ENCODE assay signal across 16 cellular contexts in the genomic region with DNA sequence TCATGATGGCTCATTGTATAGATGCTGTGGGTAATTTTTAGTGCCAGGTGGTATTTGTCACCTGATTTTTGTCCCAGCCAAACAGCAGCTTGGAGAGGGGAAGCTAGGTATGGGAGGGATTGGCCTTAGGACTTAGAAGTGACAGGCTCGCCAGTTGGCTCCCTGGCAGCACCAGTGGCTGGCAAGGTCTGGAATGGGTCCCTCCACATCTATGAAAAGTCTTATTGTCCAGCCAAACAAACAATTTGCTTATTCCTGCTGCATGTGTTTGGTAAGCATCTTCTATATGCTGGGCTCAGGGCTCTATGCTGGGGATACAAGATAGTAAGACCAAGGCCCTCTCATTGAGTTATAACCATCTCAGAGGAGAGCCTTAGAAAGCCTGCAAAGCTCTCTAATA. TPM values are rescaled to one million over a fixed set of nuclear protein-coding genes. Genes with fewer than 3 reads are reported as not detected.
DNase-seq lines count a peak whose midpoint lies in the region; ATAC-seq and TF ChIP-seq lines count a peak whose summit lies in the region.
"Had no signal": no experiment of that assay in that cellular context is flagged by ENCODE, and none has a peak within 500 bp of the region (broad histone marks: within the 10 kb centered on the region; RNA-seq: fewer than 3 reads in every experiment).

No MANE protein-coding gene starts in this region.

- H3K14ac ChIP-seq in trophoblast cell (ENCODE audit: low read length), result no peak overlapping the region

- no peak overlapping the region for H2BK5ac ChIP-seq in trophoblast cell (ENCODE audit: low read depth, low read length, poor library complexity)

- intact Hi-C loops in head of caudate nucleus (cut with DNase I), result no loop called here
- intact Hi-C loops in psoas muscle (cut with DNase I), result no loop called here

- H3K79me1 ChIP-seq in trophoblast cell (ENCODE audit: low read length), result no peaks in the 10 kb centered on the region

- H3K4me3 ChIP-seq in psoas muscle (no peak overlapping the region), trophoblast cell (ENCODE audit: low read depth, low read length) (no peak overlapping the region)
- H3K4me3 ChIP-seq: HAP-1 had no signal

- H3K18ac ChIP-seq in trophoblast cell (ENCODE audit: low read length), result no peak overlapping the region

- H3K27ac ChIP-seq in cingulate gyrus (ENCODE audit: low read depth, low read length) (peak overlapping the region; percentile 41), psoas muscle (no peak overlapping the region), trophoblast cell (ENCODE audit: low read depth, low read length) (no peak overlapping the region)

- H3K4me2 ChIP-seq in trophoblast cell (ENCODE audit: low read length), result no peak overlapping the region

- H3K4me1 ChIP-seq in psoas muscle (no peaks in the 10 kb centered on the region), trophoblast cell (ENCODE audit: control insufficient read depth in 1 of 2, insufficient read depth in 2 of 2, low read length in 2 of 2) (peaks cover 3 to 5% of the 10 kb centered on the region in 2 experiments)
- H3K4me1 ChIP-seq: HAP-1 had no signal

- DNase-seq in head of caudate nucleus, result peak in 26 of 42 donors; percentile 31 to 78 (median 55)
- DNase-seq in midbrain (lab: John Stamatoyannopoulos, UW), result peak; percentile 42
- DNase-seq in superior temporal gyrus (ENCODE audit: extremely low spot score), result peak; percentile 79
- no peak for DNase-seq in psoas muscle
- no peak for DNase-seq in AG08396 (ENCODE audit: low spot score)
- no peak for DNase-seq in trophoblast cell
- DNase-seq: CD8-positive, alpha-beta T cell; COR-L47; DMS153; DMS79 treated with DMSO at 0.1 percent for 48 hours; EL had no signal

- H3K23ac ChIP-seq in trophoblast cell (ENCODE audit: low read length), result no peak overlapping the region

- H3K9ac ChIP-seq in trophoblast cell (ENCODE audit: low read length), result no peak overlapping the region

- no peak overlapping the region for H4K8ac ChIP-seq in trophoblast cell (ENCODE audit: low read depth, low read length)

- H3K36me3 ChIP-seq in psoas muscle (ENCODE audit: insufficient read depth in 1 of 2, low read depth in 1 of 2) (no peaks in the 10 kb centered on the region), trophoblast cell (ENCODE audit: control insufficient read depth in 1 of 2, insufficient read depth in 2 of 2, low read length in 2 of 2) (no peaks in the 10 kb centered on the region)
- H3K36me3 ChIP-seq: HAP-1 had no signal

- no peak overlapping the region for H2AFZ ChIP-seq in trophoblast cell (ENCODE audit: insufficient read depth, low read length, poor library complexity)

- H3K9me3 ChIP-seq in psoas muscle, result no peaks in the 10 kb centered on the region
- H3K9me3 ChIP-seq in trophoblast cell (ENCODE audit: insufficient read depth, low read depth, low read length), result no peaks in the 10 kb centered on the region
- H3K9me3 ChIP-seq: HAP-1 had no signal

- 60 to 72% (median 68%) methylated on average over 1 of the region's 1 CpG for WGBS in psoas muscle, 3 donors
- WGBS in trophoblast cell (ENCODE audit: extremely low coverage, insufficient coverage, insufficient read length), result no CpG with 5 or more reads among the region's 1 CpG

- ATAC-seq in GM21786 (IDR thresholded peaks at IDR 0.05; ENCODE audit: unreplicated experiment) (no peak), psoas muscle (no peak)
- ATAC-seq: CD8-positive, alpha-beta T cell had no signal

- no peak overlapping the region for H4K91ac ChIP-seq in trophoblast cell (ENCODE audit: low read depth, low read length)

- H2BK120ac ChIP-seq in trophoblast cell (ENCODE audit: insufficient read depth, low read length, poor library complexity), result no peak overlapping the region

- TF ChIP-seq CTCF in psoas muscle (IDR thresholded peaks at IDR 0.05), result no peak

- no peak overlapping the region for H4K12ac ChIP-seq in trophoblast cell (ENCODE audit: low read depth, low read length)

- no peaks in the 10 kb centered on the region for H3K79me2 ChIP-seq in trophoblast cell (ENCODE audit: control insufficient read depth, insufficient read depth, low read length, poor library complexity)

- H2AK5ac ChIP-seq in trophoblast cell (ENCODE audit: low read length), result no peak overlapping the region

- H3K27me3 ChIP-seq in psoas muscle (ENCODE audit: insufficient read depth in 3 of 3, low read length in 2 of 3) (peaks cover 0 to 17% (median 2%) of the 10 kb centered on the region in 3 donors), trophoblast cell (ENCODE audit: insufficient read depth, low read length) (no peaks in the 10 kb centered on the region)

- H2BK12ac ChIP-seq in trophoblast cell (ENCODE audit: low read length), result no peak overlapping the region

- H3K4ac ChIP-seq in trophoblast cell (ENCODE audit: low read depth, low read length), result no peak overlapping the region

RNA-seq across cellular contexts. Expression of a gene that starts 42.5 kb away (rescaled TPM):
- not detected for total RNA-seq in psoas muscle
- polyA plus RNA-seq in psoas muscle, result under 1 TPM in 1 of 3 donors, not detected in 2; 0.01 TPM
- 0.01 and 0.03 TPM in 2 replicates for polyA plus RNA-seq in trophoblast cell (2013)
- polyA plus RNA-seq: BJ, CD14-positive monocyte had no signal

Comparison
In these comparisons a context has a peak if more than half of its experiments do, and no peak if none do; other contexts are left out.
1. DNase-seq: peak in head of caudate nucleus (26 of 42), midbrain (single experiment) and superior temporal gyrus (single experiment); none in psoas muscle (0 of 2), AG08396 (single experiment) and trophoblast cell (0 of 2).